ENCODE assay signal across 15 cellular contexts in the genomic region with DNA sequence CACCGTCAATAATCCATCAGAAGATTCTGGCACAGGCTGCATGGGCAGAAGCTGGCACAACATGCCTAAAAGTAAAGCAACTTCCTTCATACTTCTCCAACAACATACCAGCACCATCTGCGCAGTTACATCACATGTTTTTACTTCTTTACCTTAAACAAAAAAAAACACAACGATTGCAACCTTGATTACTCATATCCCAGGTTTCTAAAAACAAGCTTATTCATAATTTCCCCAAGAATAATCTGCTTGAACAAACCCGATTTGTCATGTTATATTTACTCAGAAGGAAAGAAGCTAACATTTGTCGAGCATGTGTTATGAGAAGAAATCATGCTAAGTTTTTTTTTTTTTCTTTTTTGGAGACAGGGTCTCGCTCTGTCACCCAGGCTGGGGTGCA. TPM values are rescaled to one million over a fixed set of nuclear protein-coding genes. Genes with fewer than 3 reads are reported as not detected.
DNase-seq lines count a peak whose midpoint lies in the region; ATAC-seq and TF ChIP-seq lines count a peak whose summit lies in the region.
"Had no signal": no experiment of that assay in that cellular context is flagged by ENCODE, and none has a peak within 500 bp of the region (broad histone marks: within the 10 kb centered on the region; RNA-seq: fewer than 3 reads in every experiment).

No MANE protein-coding gene starts in this region.

- H3K4me1 ChIP-seq in heart left ventricle (peaks cover 0 to 37% (median 2%) of the 10 kb centered on the region in 12 donors), ascending aorta (peaks cover 3 to 41% of the 10 kb centered on the region in 2 donors), hepatocyte (ENCODE audit: insufficient read depth) (peaks cover 14% of the 10 kb centered on the region), upper lobe of right lung (peaks cover 11% of the 10 kb centered on the region)
- H3K4me1 ChIP-seq: testis had no signal

- TF ChIP-seq POLR2A in heart left ventricle (IDR thresholded peaks at IDR 0.05) (no peak), erythroblast (IDR thresholded peaks at IDR 0.05; ENCODE audit: low read length) (no peak)

- intact Hi-C loops in heart left ventricle (cut with DNase I) (loop anchor here in 7 of 10 donors (2.0 to 10.0 kb wide), 7 partner anchors 56 to 714 kb away; a partner anchor contains a TSS), left ventricle myocardium superior (cut with micrococcal nuclease) (no loop called here), ascending aorta (cut with DNase I) (loop anchor here (1.0 to 5.0 kb wide), 7 partner anchors 22 to 712 kb away; a partner anchor contains a TSS), upper lobe of right lung (cut with DNase I) (no loop called here)

- H2AFZ ChIP-seq in hepatocyte: no peak overlapping the region

- H3K27me3 ChIP-seq in heart left ventricle (no peaks in the 10 kb centered on the region), ascending aorta (no peaks in the 10 kb centered on the region), hepatocyte (no peaks in the 10 kb centered on the region), upper lobe of right lung (no peaks in the 10 kb centered on the region)
- H3K27me3 ChIP-seq: body of pancreas, testis had no signal

- no peaks in the 10 kb centered on the region for H3K9me2 ChIP-seq in hepatocyte (replicated peaks; ENCODE audit: insufficient read depth)

- H3K79me2 ChIP-seq in hepatocyte: no peaks in the 10 kb centered on the region

- H3K36me3 ChIP-seq in heart left ventricle (peaks cover 0 to 31% (median 5%) of the 10 kb centered on the region in 9 donors), ascending aorta (no peaks in the 10 kb centered on the region), hepatocyte (replicated peaks; ENCODE audit: insufficient read depth, low read depth) (no peaks in the 10 kb centered on the region), upper lobe of right lung (no peaks in the 10 kb centered on the region)

- 74 to 90% (median 84%) methylated on average over 6 of the region's 6 CpGs for WGBS in heart left ventricle, 4 donors
- WGBS in hepatocyte (ENCODE audit: low lambda C conversion rate, missing lambda C conversion rate): 86% methylated on average over 6 of the region's 6 CpGs

- H3K27ac ChIP-seq in heart left ventricle (peak overlapping the region in 8 of 12 donors; percentile 26 to 87 (median 62)), ascending aorta (peak overlapping the region; percentile 71 to 77), hepatocyte (peak overlapping the region; percentile 54), upper lobe of right lung (peak overlapping the region; percentile 65)

- DNase-seq in heart left ventricle (no peak), left ventricle myocardium superior (no peak), ascending aorta (ENCODE audit: low spot score in 2 of 2) (no peak), hepatocyte (ENCODE audit: low spot score) (no peak), upper lobe of right lung (no peak), dedifferentiated amniotic fluid mesenchymal stem cell (ENCODE audit: extremely low spot score) (no peak), erythroblast (lab: John Stamatoyannopoulos, UW) (no peak)
- DNase-seq in activated CD8-positive, alpha-beta memory T cell treated with anti-CD3 and anti-CD28 coated beads, Interleukin-2, amount 50 U/mL, for 48 hours: no peak
- DNase-seq: activated CD4-positive, alpha-beta T cell treated with anti-CD3 and anti-CD28 coated beads, Interleukin-2, amount 10 ng/mL, durations not matched to agents 7 days and 5 days; activated gamma-delta T cell; body of pancreas; NCI-H345; testis had no signal

- no peaks in the 10 kb centered on the region for H4K20me1 ChIP-seq in hepatocyte (ENCODE audit: insufficient read depth, poor library complexity, severe bottlenecking)

- no peak overlapping the region for H3K4me2 ChIP-seq in hepatocyte

- H3K4me3 ChIP-seq in heart left ventricle: no peak overlapping the region
- H3K4me3 ChIP-seq in ascending aorta: no peak overlapping the region
- no peak overlapping the region for H3K4me3 ChIP-seq in hepatocyte
- no peak overlapping the region for H3K4me3 ChIP-seq in upper lobe of right lung
- H3K4me3 ChIP-seq: body of pancreas, lung, testis had no signal

- no peak for TF ChIP-seq CTCF in heart left ventricle (IDR thresholded peaks at IDR 0.05)
- TF ChIP-seq CTCF in ascending aorta (IDR thresholded peaks at IDR 0.05): no peak
- no peak for TF ChIP-seq CTCF in hepatocyte (IDR thresholded peaks at IDR 0.05; ENCODE audit: poor library complexity)
- TF ChIP-seq CTCF in upper lobe of right lung (IDR thresholded peaks at IDR 0.05): no peak

- no peak for ATAC-seq in heart left ventricle
- ATAC-seq in left ventricle myocardium superior: no peak
- no peak for ATAC-seq in upper lobe of right lung
- ATAC-seq: body of pancreas, Panc1 had no signal

- H3K9me3 ChIP-seq in heart left ventricle (no peaks in the 10 kb centered on the region), ascending aorta (no peaks in the 10 kb centered on the region), hepatocyte (ENCODE audit: low read depth) (no peaks in the 10 kb centered on the region), upper lobe of right lung (no peaks in the 10 kb centered on the region)
- H3K9me3 ChIP-seq: body of pancreas, testis had no signal

RNA-seq across cellular contexts. Expression of a gene that starts 54.7 kb away (rescaled TPM):
- total RNA-seq in heart left ventricle (10 to 100 TPM; 11.1 to 21.4 (median 13.6) TPM), left ventricle myocardium superior (12.1 TPM), ascending aorta (27.4 TPM), hepatocyte (18.8 and 19.8 TPM in 2 replicates), upper lobe of right lung (32.9 TPM)
- polyA plus RNA-seq in heart left ventricle (10 to 100 TPM in 1 of 2 donors, 1 to 10 TPM in 1; 6.8 to 10.4 TPM), hepatocyte (10.8 and 14.4 TPM in 2 replicates)

Comparison
In these comparisons a context has a peak if more than half of its experiments do, and no peak if none do; other contexts are left out.
1. intact Hi-C loops: an anchor here in heart left ventricle (2.0 to 10.0 kb wide) and ascending aorta (1.0 to 5.0 kb wide); none called in left ventricle myocardium superior and upper lobe of right lung.